10 cellular contexts compared by ENCODE assay signal in the genomic region with DNA sequence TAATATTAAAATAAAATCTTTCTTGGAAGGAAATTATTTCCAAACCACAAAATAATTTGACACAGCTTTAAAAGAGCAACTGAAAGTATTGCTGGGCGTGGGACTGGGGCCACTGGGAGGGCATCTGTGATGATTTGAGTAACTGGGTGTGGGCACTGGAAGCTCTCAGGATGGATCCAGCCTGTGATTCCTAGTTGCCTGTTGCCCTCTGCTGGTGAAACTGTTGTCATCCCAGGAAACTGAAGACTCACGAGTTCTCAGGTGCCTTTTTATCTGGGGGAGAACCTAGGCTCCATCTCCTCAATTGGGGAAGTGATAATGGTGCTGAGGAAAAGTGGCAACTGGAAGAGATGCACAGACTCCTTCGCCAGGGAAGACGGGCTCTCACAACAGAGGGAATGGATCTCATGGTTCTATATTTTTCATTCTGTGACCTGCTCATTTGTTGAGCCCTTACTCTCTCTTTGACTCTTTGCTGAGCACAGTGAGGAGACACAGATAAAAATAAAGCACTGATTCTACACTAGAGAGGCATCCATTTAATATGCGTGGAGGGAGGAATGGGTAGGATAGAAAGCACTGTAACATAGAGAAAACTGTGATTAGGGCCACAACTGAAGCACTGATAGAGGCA.
DNase-seq lines count a peak whose midpoint lies in the region; ATAC-seq and TF ChIP-seq lines count a peak whose summit lies in the region.
"Had no signal": no experiment of that assay in that cellular context is flagged by ENCODE, and none has a peak within 500 bp of the region (broad histone marks: within the 10 kb centered on the region; RNA-seq: fewer than 3 reads in every experiment).

No MANE protein-coding gene starts in this region.

- H3K9me3 ChIP-seq in HEK293 (ENCODE audit: control insufficient read depth, insufficient read depth, low read depth, low read length), result no peaks in the 10 kb centered on the region
- H3K9me3 ChIP-seq: neutrophil had no signal

- CTCF ChIA-PET in HEK293 (lab: Yijun Ruan, JAX), result interaction anchor here (0.6 to 1.7 kb wide), 13 partner anchors 15 to 1493 kb away, joined by 3 to 13 read pairs (median 4); no protein-coding TSS in a partner anchor

- POLR2A ChIA-PET in HEK293 (lab: Yijun Ruan, JAX), result interaction anchor here (0.7 kb wide), 1 partner anchor 85 kb away, joined by 3 read pairs; no protein-coding TSS in a partner anchor

- H3K27ac ChIP-seq in HEK293 (ENCODE audit: extremely low read depth, low read depth, low read length), result no peak overlapping the region
- H3K27ac ChIP-seq: neutrophil had no signal

- DNase-seq in COR-L47 (lab: John Stamatoyannopoulos, UW), result peak; percentile 61
- DNase-seq in NCI-H774 (lab: John Stamatoyannopoulos, UW), result peak; percentile 62
- DNase-seq in brain pericyte (ENCODE audit: low read depth, low spot score), result peak; percentile 5
- peak; percentile 79 for DNase-seq in iPS-NIHi7 (ENCODE audit: extremely low spot score)
- peak; percentile 3 to 14 for DNase-seq in stimulated activated CD4-positive, alpha-beta T cell treated with anti-CD3 and anti-CD28 coated beads, Interleukin-2, amount 100 ng/mL, for 48 hours

- ATAC-seq in GM18517 (IDR thresholded peaks at IDR 0.05; ENCODE audit: unreplicated experiment) (no peak), GM18867 (IDR thresholded peaks at IDR 0.05; ENCODE audit: unreplicated experiment) (no peak)
- ATAC-seq: K562 had no signal

- TF ChIP-seq CTCF in HEK293 (tag by site-specific recombination; IDR thresholded peaks at IDR 0.05), result peak; percentile 49; the same call in 1 of the 2 replicates

- no peak overlapping the region for H3K4me3 ChIP-seq in HEK293 (ENCODE audit: low read depth, low read length)
- H3K4me3 ChIP-seq: K562 had no signal

- H3K36me3 ChIP-seq in HEK293 (ENCODE audit: control insufficient read depth in 2 of 2, insufficient read depth in 1 of 2, low read length in 2 of 2), result no peaks in the 10 kb centered on the region
- H3K36me3 ChIP-seq: neutrophil had no signal

- H3K4me1 ChIP-seq in HEK293 (ENCODE audit: control insufficient read depth, insufficient read depth, low read length), result no peaks in the 10 kb centered on the region

TF ChIP-seq in HEK293, 187 proteins besides CTCF, POLR2A, EP300 and RAD21 (continues in another document):
- TF ChIP-seq ZNF660 (tag by site-specific recombination; IDR thresholded peaks at IDR 0.05) (0 out of 2 replicates have a peak, but pooled peaks have one; percentile 33), ZFP37 (tag by site-specific recombination; IDR thresholded peaks at IDR 0.05) (no peak), ZNF654 (tag by site-specific recombination; IDR thresholded peaks at IDR 0.05; ENCODE audit: low read depth) (peak; percentile 77), TCF7L2 (IDR thresholded peaks at IDR 0.05; ENCODE audit: borderline replicate concordance, low read depth, low read length) (no peak), GLIS1 (tag by site-specific recombination; IDR thresholded peaks at IDR 0.05) (no peak), HOXA7 (CRISPR knock-in tag; IDR thresholded peaks at IDR 0.05; ENCODE audit: borderline replicate concordance) (no peak), ZFP3 (tag by site-specific recombination; IDR thresholded peaks at IDR 0.05; ENCODE audit: low read depth) (no peak), ZNF768 (tag by site-specific recombination; IDR thresholded peaks at IDR 0.05) (no peak), WT1 (tag by site-specific recombination; IDR thresholded peaks at IDR 0.05) (no peak), ZNF302 (tag by site-specific recombination; IDR thresholded peaks at IDR 0.05; ENCODE audit: low read depth) (no peak), ZNF629 (tag by site-specific recombination; IDR thresholded peaks at IDR 0.05) (no peak), SP7 (tag by site-specific recombination; IDR thresholded peaks at IDR 0.05) (no peak), ZNF23 (tag by site-specific recombination; IDR thresholded peaks at IDR 0.05; ENCODE audit: borderline replicate concordance) (no peak), ZNF133 (tag by site-specific recombination; IDR thresholded peaks at IDR 0.05) (no peak), ZNF548 (tag by site-specific recombination; IDR thresholded peaks at IDR 0.05) (no peak), ZNF398 (tag by site-specific recombination; IDR thresholded peaks at IDR 0.05) (no peak), OSR2 (tag by site-specific recombination; IDR thresholded peaks at IDR 0.05) (no peak), ZNF266 (tag by site-specific recombination; IDR thresholded peaks at IDR 0.05; ENCODE audit: low read depth) (no peak), ZNF785 (tag by site-specific recombination; IDR thresholded peaks at IDR 0.05) (no peak), ZNF555 (tag by site-specific recombination; conservative IDR thresholded peaks at IDR 0.05) (no peak)
- TF ChIP-seq, protein P1, sequence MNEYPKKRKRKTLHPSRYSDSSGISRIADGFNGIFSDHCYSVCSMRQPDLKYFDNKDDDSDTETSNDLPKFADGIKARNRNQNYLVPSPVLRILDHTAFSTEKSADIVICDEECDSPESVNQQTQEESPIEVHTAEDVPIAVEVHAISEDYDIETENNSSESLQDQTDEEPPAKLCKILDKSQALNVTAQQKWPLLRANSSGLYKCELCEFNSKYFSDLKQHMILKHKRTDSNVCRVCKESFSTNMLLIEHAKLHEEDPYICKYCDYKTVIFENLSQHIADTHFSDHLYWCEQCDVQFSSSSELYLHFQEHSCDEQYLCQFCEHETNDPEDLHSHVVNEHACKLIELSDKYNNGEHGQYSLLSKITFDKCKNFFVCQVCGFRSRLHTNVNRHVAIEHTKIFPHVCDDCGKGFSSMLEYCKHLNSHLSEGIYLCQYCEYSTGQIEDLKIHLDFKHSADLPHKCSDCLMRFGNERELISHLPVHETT (tag by site-specific recombination; IDR thresholded peaks at IDR 0.05), result no peak
- TF ChIP-seq, protein P2, sequence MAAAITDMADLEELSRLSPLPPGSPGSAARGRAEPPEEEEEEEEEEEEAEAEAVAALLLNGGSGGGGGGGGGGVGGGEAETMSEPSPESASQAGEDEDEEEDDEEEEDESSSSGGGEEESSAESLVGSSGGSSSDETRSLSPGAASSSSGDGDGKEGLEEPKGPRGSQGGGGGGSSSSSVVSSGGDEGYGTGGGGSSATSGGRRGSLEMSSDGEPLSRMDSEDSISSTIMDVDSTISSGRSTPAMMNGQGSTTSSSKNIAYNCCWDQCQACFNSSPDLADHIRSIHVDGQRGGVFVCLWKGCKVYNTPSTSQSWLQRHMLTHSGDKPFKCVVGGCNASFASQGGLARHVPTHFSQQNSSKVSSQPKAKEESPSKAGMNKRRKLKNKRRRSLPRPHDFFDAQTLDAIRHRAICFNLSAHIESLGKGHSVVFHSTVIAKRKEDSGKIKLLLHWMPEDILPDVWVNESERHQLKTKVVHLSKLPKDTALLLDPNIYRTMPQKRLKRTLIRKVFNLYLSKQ (tag by site-specific recombination; IDR thresholded peaks at IDR 0.05; ENCODE audit: borderline replicate concordance), result no peak
- TF ChIP-seq, protein P3, sequence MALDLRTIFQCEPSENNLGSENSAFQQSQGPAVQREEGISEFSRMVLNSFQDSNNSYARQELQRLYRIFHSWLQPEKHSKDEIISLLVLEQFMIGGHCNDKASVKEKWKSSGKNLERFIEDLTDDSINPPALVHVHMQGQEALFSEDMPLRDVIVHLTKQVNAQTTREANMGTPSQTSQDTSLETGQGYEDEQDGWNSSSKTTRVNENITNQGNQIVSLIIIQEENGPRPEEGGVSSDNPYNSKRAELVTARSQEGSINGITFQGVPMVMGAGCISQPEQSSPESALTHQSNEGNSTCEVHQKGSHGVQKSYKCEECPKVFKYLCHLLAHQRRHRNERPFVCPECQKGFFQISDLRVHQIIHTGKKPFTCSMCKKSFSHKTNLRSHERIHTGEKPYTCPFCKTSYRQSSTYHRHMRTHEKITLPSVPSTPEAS (tag by site-specific recombination; IDR thresholded peaks at IDR 0.05), result peak; percentile 42; the same call in 1 of the 2 replicates
- TF ChIP-seq, protein P4, sequence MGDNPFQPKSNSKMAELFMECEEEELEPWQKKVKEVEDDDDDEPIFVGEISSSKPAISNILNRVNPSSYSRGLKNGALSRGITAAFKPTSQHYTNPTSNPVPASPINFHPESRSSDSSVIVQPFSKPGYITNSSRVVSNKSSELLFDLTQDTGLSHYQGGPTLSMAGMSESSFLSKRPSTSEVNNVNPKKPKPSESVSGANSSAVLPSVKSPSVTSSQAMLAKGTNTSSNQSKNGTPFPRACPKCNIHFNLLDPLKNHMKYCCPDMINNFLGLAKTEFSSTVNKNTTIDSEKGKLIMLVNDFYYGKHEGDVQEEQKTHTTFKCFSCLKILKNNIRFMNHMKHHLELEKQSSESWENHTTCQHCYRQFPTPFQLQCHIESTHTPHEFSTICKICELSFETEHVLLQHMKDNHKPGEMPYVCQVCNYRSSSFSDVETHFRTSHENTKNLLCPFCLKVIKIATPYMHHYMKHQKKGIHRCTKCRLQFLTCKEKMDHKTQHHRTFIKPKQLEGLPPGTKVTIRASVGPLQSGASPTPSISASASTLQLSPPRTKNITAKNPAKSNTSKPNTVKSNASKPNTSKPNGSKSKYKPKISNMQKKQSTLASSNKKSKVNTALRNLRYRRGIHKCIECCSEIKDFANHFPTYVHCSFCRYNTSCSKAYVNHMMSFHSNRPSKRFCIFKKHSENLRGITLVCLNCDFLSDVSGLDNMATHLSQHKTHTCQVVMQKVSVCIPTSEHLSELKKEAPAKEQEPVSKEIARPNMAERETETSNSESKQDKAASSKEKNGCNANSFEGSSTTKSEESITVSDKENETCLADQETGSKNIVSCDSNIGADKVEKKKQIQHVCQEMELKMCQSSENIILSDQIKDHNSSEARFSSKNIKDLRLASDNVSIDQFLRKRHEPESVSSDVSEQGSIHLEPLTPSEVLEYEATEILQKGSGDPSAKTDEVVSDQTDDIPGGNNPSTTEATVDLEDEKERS (tag by site-specific recombination; IDR thresholded peaks at IDR 0.05), result no peak

Comparison
In these comparisons a context has a peak if more than half of its experiments do, and no peak if none do; other contexts are left out.
1. DNase-seq: peak in every context shown above with its lines; median percentile 79 in iPS-NIHi7; 62 in NCI-H774; 61 in COR-L47; 8 in stimulated activated CD4-positive, alpha-beta T cell treated with anti-CD3 and anti-CD28 coated beads, Interleukin-2, amount 100 ng/mL, for 48 hours; 5 in brain pericyte.